ENCODE assay signal across 8 cellular contexts in the genomic region with DNA sequence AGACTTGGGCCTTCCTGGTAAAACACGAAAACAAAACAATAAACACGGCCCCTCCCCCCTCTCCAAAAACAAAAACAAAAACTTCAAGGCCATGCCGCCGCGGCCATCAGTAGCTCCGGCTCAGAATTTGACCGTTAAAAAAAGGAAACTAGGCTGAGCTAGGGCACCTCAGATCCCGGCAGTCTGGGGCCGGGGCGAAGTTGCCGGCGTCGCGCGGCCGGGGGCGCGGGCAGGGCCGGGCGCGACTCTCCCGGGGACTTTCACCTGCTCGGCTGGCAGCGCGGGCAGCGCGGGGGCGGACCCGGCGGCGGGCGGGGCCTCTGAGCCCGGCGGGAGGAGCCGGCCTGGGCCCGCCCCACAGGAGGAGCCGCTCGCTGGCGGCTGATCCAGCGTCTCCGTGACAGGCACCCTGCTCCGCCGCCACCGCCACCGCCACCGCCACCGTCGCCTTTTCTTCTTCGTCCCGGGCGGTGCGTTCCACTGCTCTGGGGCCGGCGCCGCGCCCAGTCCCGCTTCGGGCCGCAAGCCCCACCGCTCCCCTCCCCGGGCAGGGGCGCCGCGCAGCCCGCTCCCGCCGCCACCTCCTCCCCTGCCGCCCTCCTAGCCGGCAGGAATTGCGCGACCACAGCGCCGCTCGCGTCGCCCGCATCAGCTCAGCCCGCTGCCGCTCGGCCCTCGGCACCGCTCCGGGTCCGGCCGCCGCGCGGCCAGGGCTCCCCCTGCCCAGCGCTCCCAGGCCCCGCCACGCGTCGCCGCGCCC. TPM values are rescaled to one million over a fixed set of nuclear protein-coding genes. Genes with fewer than 3 reads are reported as not detected.
DNase-seq lines count a peak whose midpoint lies in the region; TF ChIP-seq lines count a peak whose summit lies in the region.

A gene (plus strand): TSS at position 358 of the 760 bp plus-strand sequence. CDS start 487 bp downstream, outside the sequence.

- no peaks in the 10 kb centered on the region for H3K4me1 Mint-ChIP-seq in HFFc6 (ENCODE audit: low read depth)
- H3K4me1 Mint-ChIP-seq in T-helper 1 cell treated with Interleukin-12 subunit alpha and Interleukin-12 subunit beta and Interleukin-4 antibody, amounts not matched to agents 30 μg/mL and 1 μg/mL, for 36 hours (ENCODE audit: low read depth) = peaks cover 5% of the 10 kb centered on the region

- H3K9me3 Mint-ChIP-seq in HFFc6 = peaks cover 4% of the 10 kb centered on the region
- no peaks in the 10 kb centered on the region for H3K9me3 Mint-ChIP-seq in T-helper 1 cell treated with Interleukin-12 subunit alpha and Interleukin-12 subunit beta and Interleukin-4 antibody, amounts not matched to agents 30 μg/mL and 1 μg/mL, for 36 hours

- peak within 1 kb of the TSS; percentile 81 for H3K4me3 Mint-ChIP-seq in HFFc6
- H3K4me3 Mint-ChIP-seq in T-helper 1 cell treated with Interleukin-12 subunit alpha and Interleukin-12 subunit beta and Interleukin-4 antibody, amounts not matched to agents 30 μg/mL and 1 μg/mL, for 36 hours = peak within 1 kb of the TSS; percentile 76

- H3K27me3 Mint-ChIP-seq in HFFc6 (ENCODE audit: insufficient read depth) = peaks cover 21% of the 10 kb centered on the region
- peaks cover 76% of the 10 kb centered on the region for H3K27me3 Mint-ChIP-seq in T-helper 1 cell treated with Interleukin-12 subunit alpha and Interleukin-12 subunit beta and Interleukin-4 antibody, amounts not matched to agents 30 μg/mL and 1 μg/mL, for 36 hours (ENCODE audit: low read depth)

- POLR2A ChIA-PET in GM10248 (lab: Yijun Ruan, JAX) = no interaction called here

- peak within 1 kb of the TSS; percentile 88 for H3K4me3 ChIP-seq in retinal pigment epithelial cell (ENCODE audit: low read length)

- H3K36me3 Mint-ChIP-seq in HFFc6 (ENCODE audit: low read depth) = peaks cover 4% of the 10 kb centered on the region; the same call in 1 of the 2 replicates
- H3K36me3 Mint-ChIP-seq in T-helper 1 cell treated with Interleukin-12 subunit alpha and Interleukin-12 subunit beta and Interleukin-4 antibody, amounts not matched to agents 30 μg/mL and 1 μg/mL, for 36 hours (ENCODE audit: low read depth) = no peaks in the 10 kb centered on the region

- DNase-seq in GM10248 (ENCODE audit: extremely low spot score) (peak; percentile 92), HFFc6 (peak; percentile 28), NAMALWA (ENCODE audit: low spot score) (peak; percentile 39), amniotic stem cell (lab: John Stamatoyannopoulos, UW) (peak; percentile 39), hippocampal formation (lab: John Stamatoyannopoulos, UW) (peak; percentile 69 to 83), retinal pigment epithelial cell (ENCODE audit: low read depth) (no peak), dedifferentiated amniotic fluid mesenchymal stem cell (ENCODE audit: extremely low spot score) (no peak)

- TF ChIP-seq CTCF in GM10248 (IDR thresholded peaks at IDR 0.05; ENCODE audit: control extremely low read depth, extremely low read depth, low read depth, missing control alignments) (no peak), HFFc6 (IDR thresholded peaks at IDR 0.05) (no peak), retinal pigment epithelial cell (conservative IDR thresholded peaks at IDR 0.05; ENCODE audit: low read depth, low read length) (no peak)

- no peak within 1 kb of the TSS for H3K27ac Mint-ChIP-seq in HFFc6
- H3K27ac Mint-ChIP-seq in T-helper 1 cell treated with Interleukin-12 subunit alpha and Interleukin-12 subunit beta and Interleukin-4 antibody, amounts not matched to agents 30 μg/mL and 1 μg/mL, for 36 hours = no peak within 1 kb of the TSS

- CTCF ChIA-PET in GM10248 (lab: Yijun Ruan, JAX) = interaction anchor here (0.9 to 2.8 kb wide), 5 partner anchors 13 to 544 kb away, joined by 3 to 13 read pairs (median 3); no protein-coding TSS in a partner anchor

RNA-seq across cellular contexts. Expression of the gene that starts here (rescaled TPM):
- total RNA-seq in HFFc6 (2021; fragmentation: NEBNext Ultra II Directional; extraction: Animal tissue kit (Norgen Biotek cat#: 25700)) = under 1 TPM; 0.11 to 0.62 (median 0.29) TPM

Comparison
In these comparisons a context has a peak if more than half of its experiments do, and no peak if none do; other contexts are left out.
1. Peak in DNase-seq in HFFc6; RNA of the gene not detected or under 1 TPM.
2. DNase-seq: peak in GM10248 (single experiment), NAMALWA (single experiment), amniotic stem cell (single experiment) and hippocampal formation (2 of 2); none in retinal pigment epithelial cell (single experiment) and dedifferentiated amniotic fluid mesenchymal stem cell (single experiment).